21 cellular contexts compared by ENCODE assay signal in genomic region chr7:158588878-158589442, GRCh38. TPM values are rescaled to one million over a fixed set of nuclear protein-coding genes. Genes with fewer than 3 reads are reported as not detected.
DNase-seq lines count a peak whose midpoint lies in the region; ATAC-seq, FAIRE-seq and TF ChIP-seq lines count a peak whose summit lies in the region.
"Had no signal": no experiment of that assay in that cellular context is flagged by ENCODE, and none has a peak within 500 bp of the region (broad histone marks: within the 10 kb centered on the region; RNA-seq: fewer than 3 reads in every experiment).

No MANE protein-coding gene starts in this region.

- peak overlapping the region; percentile 35 to 85; a peak in 3 of 4 replicates for H3K4me2 ChIP-seq in H1 (ENCODE audit: insufficient read depth in 1 of 2, low read depth in 2 of 2, low read length in 2 of 2)
- no peak overlapping the region for H3K4me2 ChIP-seq in neural progenitor cell
- H3K4me2 ChIP-seq: PC-9 had no signal

- no peak overlapping the region for H3K27ac Mint-ChIP-seq in Calu3 (ENCODE audit: unreplicated experiment)
- no peak overlapping the region for H3K27ac Mint-ChIP-seq in neural progenitor cell
- H3K27ac Mint-ChIP-seq: activated CD8-positive, alpha-beta T cell treated with anti-CD3 and anti-CD28 coated beads for 36 hours; activated T-helper 2 cell treated with anti-CD3 and anti-CD28 coated beads, Interferon-gamma antibody, Interleukin-2, Interleukin-4, amounts not matched to agents 10 μg/mL and 5 μg/mL and 100 μg/mL, durations not matched to agents 14 hours and 24 hours and 36 hours had no signal

- TF ChIP-seq POLR2A in H1 (IDR thresholded peaks at IDR 0.05; ENCODE audit: control extremely low read depth in 1 of 2, low read depth in 2 of 2, low read length in 2 of 2), result no peak

- H3K9ac ChIP-seq in H1 (replicated peaks in 1 of 4; ENCODE audit: extremely low read depth in 1 of 4, low read depth in 3 of 4, low read length in 3 of 4) (no peak overlapping the region), neural progenitor cell (no peak overlapping the region)
- H3K9ac ChIP-seq: BLaER1 treated with 17β-estradiol and CSF1 and Interleukin-3, amounts not matched to agents 10 nM and 100 nM had no signal

- H3K4me3 Mint-ChIP-seq in Calu3 (ENCODE audit: low read depth, unreplicated experiment) (peak overlapping the region; percentile 53), neural progenitor cell (peak overlapping the region; percentile 83)
- H3K4me3 Mint-ChIP-seq: activated CD8-positive, alpha-beta T cell treated with anti-CD3 and anti-CD28 coated beads for 36 hours had no signal

- no peak overlapping the region for H4K5ac ChIP-seq in H1 (ENCODE audit: insufficient read length, low read depth, low read length)

- H2BK120ac ChIP-seq in H1 (replicated peaks; ENCODE audit: low read depth, low read length), result no peak overlapping the region

- H4K20me1 ChIP-seq in H1 (replicated peaks in 1 of 2; ENCODE audit: control insufficient read depth in 1 of 2, insufficient read depth in 2 of 2, low read length in 2 of 2), result peaks cover 5 to 6% of the 10 kb centered on the region in 2 experiments
- peaks cover 17% of the 10 kb centered on the region for H4K20me1 ChIP-seq in neural progenitor cell (ENCODE audit: low read depth)

- H2BK12ac ChIP-seq in H1 (ENCODE audit: low read depth, low read length), result no peak overlapping the region

- no peak overlapping the region for H2AK5ac ChIP-seq in H1 (ENCODE audit: low read depth, low read length)

- H4K8ac ChIP-seq in H1 (ENCODE audit: extremely low read depth, insufficient read depth, low read length), result no peak overlapping the region

- H3K18ac ChIP-seq in H1 (ENCODE audit: extremely low read depth, low read length), result no peak overlapping the region

- no peak overlapping the region for H2BK5ac ChIP-seq in H1 (ENCODE audit: low read depth, low read length)

- intact Hi-C loops in Calu3 (cut with micrococcal nuclease; ENCODE audit: unreplicated experiment), result loop anchor here (10.0 kb wide), 1 partner anchor 154 kb away; no protein-coding TSS in a partner anchor

- H3K79me2 ChIP-seq in H1 (ENCODE audit: control insufficient read depth in 1 of 2, insufficient read depth in 2 of 2, low read length in 2 of 2) (no peaks in the 10 kb centered on the region), neural progenitor cell (ENCODE audit: low read depth) (no peaks in the 10 kb centered on the region)

- no TSS peak for BruUV-seq in Calu3 (replicated peaks; lab: Mats Ljungman, UMichigan)

- no peak for ATAC-seq in HG03571 (IDR thresholded peaks at IDR 0.05; ENCODE audit: unreplicated experiment)

- no peak overlapping the region for H3K4ac ChIP-seq in H1 (replicated peaks; ENCODE audit: insufficient read length, low read depth, low read length)

- H3K36me3 ChIP-seq in H1 (ENCODE audit: control insufficient read depth in 2 of 4, insufficient read depth in 4 of 4, low read length in 3 of 4), result no peaks in the 10 kb centered on the region
- H3K36me3 ChIP-seq in neural progenitor cell, result no peaks in the 10 kb centered on the region
- H3K36me3 ChIP-seq in brain microvascular endothelial cell (replicated peaks), result no peaks in the 10 kb centered on the region
- H3K36me3 ChIP-seq: BLaER1 treated with 17β-estradiol and CSF1 and Interleukin-3, amounts not matched to agents 10 nM and 100 nM; prostate gland had no signal

- TF ChIP-seq CTCF in Calu3 (IDR thresholded peaks at IDR 0.05; ENCODE audit: unreplicated experiment) (no peak), H1 (IDR thresholded peaks at IDR 0.05; ENCODE audit: control extremely low read depth in 1 of 3, insufficient read depth in 1 of 3, low read depth in 1 of 3, low read length in 3 of 3) (no peak), neural progenitor cell (IDR thresholded peaks at IDR 0.05) (no peak), brain microvascular endothelial cell (IDR thresholded peaks at IDR 0.05; ENCODE audit: low read depth, low read length, missing control alignments) (no peak)

- H2BK15ac ChIP-seq in H1 (ENCODE audit: low read length), result no peak overlapping the region; the same call in 1 of the 2 replicates

- H3K79me1 ChIP-seq in H1 (ENCODE audit: low read depth, low read length), result no peaks in the 10 kb centered on the region

- H3K36me3 Mint-ChIP-seq in Calu3 (ENCODE audit: insufficient read depth, unreplicated experiment), result peaks cover 16% of the 10 kb centered on the region
- H3K36me3 Mint-ChIP-seq in neural progenitor cell, result no peaks in the 10 kb centered on the region

- 76% methylated on average over 16 of the region's 16 CpGs; no CpG with 5 or more reads in 1 of the 2 experiments for WGBS in H1 (ENCODE audit: extremely low coverage in 1 of 2, insufficient coverage in 1 of 2, insufficient read length in 1 of 2, insufficient replicate concordance in 2 of 2, low coverage in 1 of 2, low lambda C conversion rate in 2 of 2, missing lambda C conversion rate in 1 of 2), 2 experiments

- H3K4me1 Mint-ChIP-seq in Calu3 (ENCODE audit: low read depth, unreplicated experiment) (peaks cover 2% of the 10 kb centered on the region), neural progenitor cell (peaks cover 3% of the 10 kb centered on the region)

- peaks cover 6% of the 10 kb centered on the region for H3F3A ChIP-seq in neural progenitor cell (ENCODE audit: low read depth)

- H3K9me3 Mint-ChIP-seq in Calu3 (ENCODE audit: low read depth, unreplicated experiment), result peaks cover 3% of the 10 kb centered on the region
- no peaks in the 10 kb centered on the region for H3K9me3 Mint-ChIP-seq in neural progenitor cell

- H3K23me2 ChIP-seq in H1 (ENCODE audit: low read depth, low read length), result peaks cover 9% of the 10 kb centered on the region; the same call in 1 of the 2 replicates

- H3K4me3 ChIP-seq in H1 (ENCODE audit: extremely low read depth in 1 of 4, insufficient read depth in 2 of 4, low read depth in 3 of 4, low read length in 4 of 4), result peak overlapping the region in 1 of 4 experiments; percentile 66; a peak in 1 of 8 replicates
- peak overlapping the region; percentile 53 for H3K4me3 ChIP-seq in neural progenitor cell
- H3K4me3 ChIP-seq in brain microvascular endothelial cell (ENCODE audit: low read depth, low read length), result no peak overlapping the region
- H3K4me3 ChIP-seq: PC-9 had no signal

- H3K27me3 ChIP-seq in H1 (replicated peaks in 1 of 4; ENCODE audit: control insufficient read depth in 3 of 4, extremely low read depth in 1 of 4, insufficient read depth in 3 of 4, low read length in 3 of 4) (peaks cover 34 to 69% (median 63%) of the 10 kb centered on the region in 4 experiments), neural progenitor cell (peaks cover 87% of the 10 kb centered on the region), brain microvascular endothelial cell (replicated peaks) (peaks cover 37% of the 10 kb centered on the region)

- H3K9me3 ChIP-seq in H1 (ENCODE audit: insufficient read depth in 2 of 2, low read depth in 1 of 2, low read length in 1 of 2) (peaks cover 2% of the 10 kb centered on the region in 2 experiments; a peak in 1 of 4 replicates), neural progenitor cell (ENCODE audit: low read depth) (no peaks in the 10 kb centered on the region)
- H3K9me3 ChIP-seq: prostate gland had no signal

- DNase-seq in DMS53 (lab: John Stamatoyannopoulos, UW) (peak; percentile 26), DMS53 treated with DMSO at 0.1 percent for 48 hours (lab: John Stamatoyannopoulos, UW; ENCODE audit: unreplicated experiment) (no peak), Calu3 (no peak), H1 (ENCODE audit: low read depth in 1 of 2, low spot score in 2 of 2) (no peak), neural progenitor cell (ENCODE audit: low spot score) (no peak), brain microvascular endothelial cell (no peak), ACHN (no peak)
- DNase-seq: 8988T; activated CD8-positive, alpha-beta T cell treated with anti-CD3 and anti-CD28 coated beads for 36 hours; NCI-H2107; NCI-H748 treated with DMSO at 0.1 percent for 48 hours; PC-9 had no signal

- H3K14ac ChIP-seq in H1 (ENCODE audit: insufficient read length), result no peak overlapping the region

- peaks cover 0 to 8% (median 5%) of the 10 kb centered on the region in 4 experiments; a peak in 5 of 7 replicates for H3K4me1 ChIP-seq in H1 (replicated peaks in 1 of 4; ENCODE audit: control insufficient read depth in 3 of 4, insufficient read depth in 4 of 4, low read length in 3 of 4)
- peaks cover 7% of the 10 kb centered on the region for H3K4me1 ChIP-seq in neural progenitor cell
- H3K4me1 ChIP-seq: prostate gland had no signal

- in situ Hi-C loops in brain microvascular endothelial cell (cut with HindIII; ENCODE audit: low pct_ligation_motif_present, low sequenced_read_pairs) (no loop called here), ACHN (cut with HindIII; ENCODE audit: low pct_ligation_motif_present, low pct_unique_long_range_greater_than_20kb, low sequenced_read_pairs) (no loop called here)

- H4K91ac ChIP-seq in H1 (replicated peaks; ENCODE audit: insufficient read length, low read length), result no peak overlapping the region

- no peak for TF ChIP-seq RAD21 in H1 (IDR thresholded peaks at IDR 0.05 in 1 of 2, conservative IDR thresholded peaks at IDR 0.05 in 1 of 2; ENCODE audit: low read depth in 2 of 2, low read length in 2 of 2)

- CTCF ChIA-PET in Calu3 (lab: Charles Lee) (no interaction called here), H1 (lab: Charles Lee; ENCODE audit: partially characterized antibody) (interaction anchor here (0.6 to 1.0 kb wide), 2 partner anchors 17 to 189 kb away, joined by 3 read pairs; no protein-coding TSS in a partner anchor)

- POLR2A ChIA-PET in H1 (lab: Charles Lee; ENCODE audit: partially characterized antibody), result interaction anchor here (0.7 to 0.9 kb wide), 2 partner anchors 23 to 34 kb away, joined by 3 read pairs; no protein-coding TSS in a partner anchor

- H3K27me3 Mint-ChIP-seq in Calu3 (ENCODE audit: unreplicated experiment) (peaks cover 48% of the 10 kb centered on the region), neural progenitor cell (ENCODE audit: insufficient read depth, low read depth) (peaks cover 36% of the 10 kb centered on the region)

- H2AFZ ChIP-seq in H1 (ENCODE audit: low read length) (no peak overlapping the region), neural progenitor cell (replicated peaks) (no peak overlapping the region)
- H2AFZ ChIP-seq: PC-9 had no signal

- no peak overlapping the region for H3K27ac ChIP-seq in H1 (ENCODE audit: low read depth, low read length)
- no peak overlapping the region for H3K27ac ChIP-seq in neural progenitor cell
- H3K27ac ChIP-seq in brain microvascular endothelial cell, result no peak overlapping the region
- H3K27ac ChIP-seq: BLaER1 treated with 17β-estradiol and CSF1 and Interleukin-3, amounts not matched to agents 10 nM and 100 nM; HL-60; PC-9 had no signal

- no peak for TF ChIP-seq EP300 in H1 (IDR thresholded peaks at IDR 0.05; ENCODE audit: borderline replicate concordance in 1 of 2, low read depth in 2 of 2, low read length in 2 of 2)

- no peak for FAIRE-seq in H1 (lab: Jason Lieb, UNC)
- FAIRE-seq: endometrium, H54, K562, TTC549 had no signal

- H3K23ac ChIP-seq in H1 (ENCODE audit: insufficient read length), result no peak overlapping the region

- H2BK20ac ChIP-seq in H1 (ENCODE audit: low read length), result no peak overlapping the region

- no peak overlapping the region for H3K56ac ChIP-seq in H1 (replicated peaks; ENCODE audit: insufficient read length, low read depth, low read length)

RNA-seq across cellular contexts. Expression of gene PTPRN2, which starts 1.3 kb away (rescaled TPM):
- 1.9 and 2.0 TPM in 2 replicates for total RNA-seq in Calu3 (2022)
- total RNA-seq in H1 (2021; fragmentation: NEBNext Ultra II Directional; extraction: Animal tissue kit (Norgen Biotek cat#: 25700)), result 3.6 and 4.5 TPM in 2 replicates
- polyA plus RNA-seq in H1 (2011; rRNA removed), result 2.6 and 4.9 TPM in 2 replicates
- 3.7 TPM for polyA plus RNA-seq in H1 (2011; cell fraction: cytosol; rRNA removed)
- polyA plus RNA-seq in H1 (2011; cell fraction: nucleus; rRNA removed), result 5.5 TPM
- polyA plus RNA-seq in H1 (2012, experiment 1 of 2), result 1.3 to 2.3 TPM (median 1.8 TPM) in 4 replicates
- polyA plus RNA-seq in H1 (2012, experiment 2 of 2), result 1.4 TPM
- 1.4 TPM for polyA plus RNA-seq in H1 (2013, experiment 1 of 2)
- polyA plus RNA-seq in H1 (2013, experiment 2 of 2), result 1.5 TPM
- polyA minus RNA-seq in H1 (2011; rRNA and poly(A)+ RNA removed), result 3.4 and 3.5 TPM in 2 replicates
- polyA minus RNA-seq in H1 (2011; cell fraction: cytosol; rRNA and poly(A)+ RNA removed), result 4.8 TPM
- 7.4 TPM for polyA minus RNA-seq in H1 (2011; cell fraction: nucleus; rRNA and poly(A)+ RNA removed)
- 3.0 and 4.9 TPM in 2 replicates for total RNA-seq in neural progenitor cell (ENCODE audit: low replicate concordance)
- total RNA-seq: K562, PC-9 had no signal
- polyA plus RNA-seq: K562 had no signal
